In genomic region chr9:135702002-135702721, GRCh38 we compare ENCODE assay signal across 8 cellular contexts. TPM values are rescaled to one million over a fixed set of nuclear protein-coding genes. Genes with fewer than 3 reads are reported as not detected.
DNase-seq lines count a peak whose midpoint lies in the region; ATAC-seq and TF ChIP-seq lines count a peak whose summit lies in the region.

TSS of gene KCNT1 (plus strand) at chr9:135702185. CDS start at chr9:135702259, 74 bp downstream.

- CTCF ChIA-PET in GM10248 (lab: Yijun Ruan, JAX): interaction anchor here (1.1 to 1.5 kb wide), 3 partner anchors 8 to 18 kb away, joined by 3 to 8 read pairs (median 5); no protein-coding TSS in a partner anchor

- peak; percentile 96 for TF ChIP-seq CTCF in 22Rv1 (IDR thresholded peaks at IDR 0.05)
- TF ChIP-seq CTCF in GM10248 (IDR thresholded peaks at IDR 0.05; ENCODE audit: control extremely low read depth, extremely low read depth, low read depth, missing control alignments): peak; percentile 82
- TF ChIP-seq CTCF in neutrophil (IDR thresholded peaks at IDR 0.05): peak; percentile 69
- peak; percentile 92 for TF ChIP-seq CTCF in upper lobe of right lung (IDR thresholded peaks at IDR 0.05)

- H3K27me3 ChIP-seq in neutrophil (peaks cover 39% of the 10 kb centered on the region), upper lobe of right lung (peaks cover 51% of the 10 kb centered on the region)

- POLR2A ChIA-PET in GM10248 (lab: Yijun Ruan, JAX): no interaction called here

- peak; percentile 70 for ATAC-seq in upper lobe of right lung

- H3K4me1 ChIP-seq in neutrophil (ENCODE audit: control insufficient read depth in 1 of 2, insufficient read depth in 1 of 2, low read depth in 1 of 2, low read length in 1 of 2): no peaks in the 10 kb centered on the region
- no peaks in the 10 kb centered on the region for H3K4me1 ChIP-seq in upper lobe of right lung

- intact Hi-C loops in upper lobe of right lung (cut with DNase I): no loop called here

- H3K36me3 ChIP-seq in neutrophil: no peaks in the 10 kb centered on the region
- no peaks in the 10 kb centered on the region for H3K36me3 ChIP-seq in upper lobe of right lung

- H3K4me3 ChIP-seq in neutrophil (ENCODE audit: low read depth in 1 of 2, low read length in 1 of 2) (no peak within 1 kb of the TSS), upper lobe of right lung (no peak within 1 kb of the TSS)

- H3K9me3 ChIP-seq in neutrophil (no peaks in the 10 kb centered on the region), upper lobe of right lung (no peaks in the 10 kb centered on the region)

- DNase-seq in GM10248 (ENCODE audit: extremely low spot score) (peak; percentile 91), NCI-H69 (lab: John Stamatoyannopoulos, UW) (peak; percentile 78), fibroblast of peridontal ligament (ENCODE audit: extremely low read depth) (peak; percentile 19), upper lobe of right lung (peak; percentile 73), hippocampal formation (lab: John Stamatoyannopoulos, UW) (no peak)
- DNase-seq in activated T-cell treated with anti-CD3 and anti-CD28 coated beads, Interleukin-2, amount 50 U/mL, for 1 hour: peak; percentile 65

- no peak within 1 kb of the TSS for H3K27ac ChIP-seq in 22Rv1
- no peak within 1 kb of the TSS for H3K27ac ChIP-seq in neutrophil
- no peak within 1 kb of the TSS for H3K27ac ChIP-seq in upper lobe of right lung

RNA-seq across cellular contexts. Expression of gene KCNT1, which starts in this region (rescaled TPM):
- 0.29 TPM for total RNA-seq in upper lobe of right lung

Comparison
In these comparisons a context has a peak if more than half of its experiments do, and no peak if none do; other contexts are left out.
1. Peak in DNase-seq and ATAC-seq in upper lobe of right lung; RNA of the gene not detected or under 1 TPM.
2. DNase-seq: peak in GM10248 (single experiment), NCI-H69 (single experiment), activated T-cell treated with anti-CD3 and anti-CD28 coated beads, Interleukin-2, amount 50 U/mL, for 1 hour (single experiment) and fibroblast of peridontal ligament (single experiment); none in hippocampal formation (0 of 2).
3. Peak in every context shown above with its lines, with median percentiles within 50 percentile points of each other: CTCF ChIP-seq.